1 cellular context compared by ENCODE assay signal in genomic region chr3:12507871-12508281, GRCh38.
TF ChIP-seq lines count a peak whose summit lies in the region.

No MANE protein-coding gene starts in this region.

TF ChIP-seq in endothelial cell of umbilical vein, 7 proteins besides CTCF, POLR2A, EP300 and RAD21:
- TF ChIP-seq MAX (IDR thresholded peaks at IDR 0.05; ENCODE audit: insufficient read depth, insufficient read length) (no peak), FOS (IDR thresholded peaks at IDR 0.05; ENCODE audit: borderline replicate concordance, insufficient read depth, low read length) (no peak), JUN (IDR thresholded peaks at IDR 0.05; ENCODE audit: borderline replicate concordance, insufficient read depth, insufficient read length, low read depth) (no peak), POLR2AphosphoS5 (IDR thresholded peaks at IDR 0.05; ENCODE audit: insufficient read depth, low read depth, low read length) (no peak), MYC (IDR thresholded peaks at IDR 0.05; ENCODE audit: low read depth, low read length) (no peak), GATA2 (IDR thresholded peaks at IDR 0.05; ENCODE audit: insufficient read depth, insufficient read length, low read depth, low read length) (no peak), EZH2 (IDR thresholded peaks at IDR 0.05; ENCODE audit: borderline replicate concordance, low read depth, low read length, severe bottlenecking) (no peak)
